In genomic region chr21:33775100-33775828, GRCh38 we compare ENCODE assay signal across 20 cellular contexts.
"Had no signal": no experiment of that assay in that cellular context is flagged by ENCODE, and none has a peak within 500 bp of the region (broad histone marks: within the 10 kb centered on the region; RNA-seq: fewer than 3 reads in every experiment).

No MANE protein-coding gene starts in this region.

- ATAC-seq: heart left ventricle; natural killer cell treated with Interleukin-12 subunit alpha and Interleukin-12 subunit beta and Interleukin-15 and Interleukin-18, amount 100 ng/mL, for 72 hours; right cardiac atrium; stimulated activated naive B cell treated with anti-CD40 and anti-IgM and Interleukin-4, amounts not matched to agents 10 μg/mL and 1 μg/mL and 100 μg/mL, for 72 hours had no signal

- H3K27me3 Mint-ChIP-seq: activated CD4-positive, alpha-beta memory T cell treated with anti-CD3 and anti-CD28 coated beads for 36 hours; activated naive CD8-positive, alpha-beta T cell treated with anti-CD3 and anti-CD28 coated beads, Interleukin-2, amount 10 ng/mL, durations not matched to agents 7 days and 5 days; type B pancreatic cell had no signal

- DNase-seq: activated CD4-positive, alpha-beta memory T cell treated with anti-CD3 and anti-CD28 coated beads for 36 hours; activated CD4-positive, alpha-beta T cell treated with anti-CD3 and anti-CD28 coated beads for 4 hours; activated CD4-positive, CD25-positive, alpha-beta regulatory T cell; activated effector memory CD4-positive, alpha-beta T cell treated with Interleukin-2 at 50 U/mL for 16 hours; activated naive CD4-positive, alpha-beta T cell treated with anti-CD3 and anti-CD28 coated beads for 36 hours; activated naive CD8-positive, alpha-beta T cell treated with anti-CD3 and anti-CD28 coated beads, Interleukin-2, amount 10 ng/mL, durations not matched to agents 7 days and 5 days; activated T-cell treated with anti-CD3 and anti-CD28 coated beads, Interleukin-2, amount 50 U/mL, for 48 hours; amniotic stem cell; colonic mucosa; dorsolateral prefrontal cortex; heart left ventricle; ovary; right cardiac atrium; stimulated activated CD4-positive, alpha-beta T cell treated with anti-CD3 and anti-CD28 coated beads, Interleukin-2, amount 100 ng/mL, for 24 hours; stimulated activated naive B cell treated with anti-CD40 and anti-IgM and Interleukin-4, amounts not matched to agents 10 μg/mL and 1 μg/mL and 100 μg/mL, for 72 hours; T-helper 9 cell; testis had no signal

- H3K4me1 Mint-ChIP-seq: activated naive CD8-positive, alpha-beta T cell treated with anti-CD3 and anti-CD28 coated beads, Interleukin-2, amount 10 ng/mL, durations not matched to agents 7 days and 5 days; memory B cell; stimulated activated naive B cell treated with anti-CD40 and anti-IgM and Interleukin-4, amounts not matched to agents 10 μg/mL and 1 μg/mL and 100 μg/mL, for 72 hours had no signal

- H3K4me3 Mint-ChIP-seq: activated CD4-positive, alpha-beta memory T cell treated with anti-CD3 and anti-CD28 coated beads for 36 hours; activated naive CD4-positive, alpha-beta T cell treated with anti-CD3 and anti-CD28 coated beads for 36 hours; activated naive CD8-positive, alpha-beta T cell treated with anti-CD3 and anti-CD28 coated beads, Interleukin-2, amount 10 ng/mL, durations not matched to agents 7 days and 5 days; memory B cell; natural killer cell treated with Interleukin-12 subunit alpha and Interleukin-12 subunit beta and Interleukin-15 and Interleukin-18, amount 100 ng/mL, for 72 hours; stimulated activated naive B cell treated with anti-CD40 and anti-IgM and Interleukin-4, amounts not matched to agents 10 μg/mL and 1 μg/mL and 100 μg/mL, for 72 hours; type B pancreatic cell had no signal

- H3K9me3 Mint-ChIP-seq: natural killer cell treated with Interleukin-12 subunit alpha and Interleukin-12 subunit beta and Interleukin-15 and Interleukin-18, amount 100 ng/mL, for 72 hours; type B pancreatic cell had no signal

- H3K27ac Mint-ChIP-seq: activated CD4-positive, alpha-beta memory T cell treated with anti-CD3 and anti-CD28 coated beads for 36 hours; activated naive CD4-positive, alpha-beta T cell treated with anti-CD3 and anti-CD28 coated beads for 36 hours; activated naive CD8-positive, alpha-beta T cell treated with anti-CD3 and anti-CD28 coated beads, Interleukin-2, amount 10 ng/mL, durations not matched to agents 7 days and 5 days; memory B cell; natural killer cell treated with Interleukin-12 subunit alpha and Interleukin-12 subunit beta and Interleukin-15 and Interleukin-18, amount 100 ng/mL, for 72 hours; stimulated activated naive B cell treated with anti-CD40 and anti-IgM and Interleukin-4, amounts not matched to agents 10 μg/mL and 1 μg/mL and 100 μg/mL, for 72 hours; type B pancreatic cell had no signal
